Comparison of ENCODE assay signal across 1 cellular context in the genomic region with DNA sequence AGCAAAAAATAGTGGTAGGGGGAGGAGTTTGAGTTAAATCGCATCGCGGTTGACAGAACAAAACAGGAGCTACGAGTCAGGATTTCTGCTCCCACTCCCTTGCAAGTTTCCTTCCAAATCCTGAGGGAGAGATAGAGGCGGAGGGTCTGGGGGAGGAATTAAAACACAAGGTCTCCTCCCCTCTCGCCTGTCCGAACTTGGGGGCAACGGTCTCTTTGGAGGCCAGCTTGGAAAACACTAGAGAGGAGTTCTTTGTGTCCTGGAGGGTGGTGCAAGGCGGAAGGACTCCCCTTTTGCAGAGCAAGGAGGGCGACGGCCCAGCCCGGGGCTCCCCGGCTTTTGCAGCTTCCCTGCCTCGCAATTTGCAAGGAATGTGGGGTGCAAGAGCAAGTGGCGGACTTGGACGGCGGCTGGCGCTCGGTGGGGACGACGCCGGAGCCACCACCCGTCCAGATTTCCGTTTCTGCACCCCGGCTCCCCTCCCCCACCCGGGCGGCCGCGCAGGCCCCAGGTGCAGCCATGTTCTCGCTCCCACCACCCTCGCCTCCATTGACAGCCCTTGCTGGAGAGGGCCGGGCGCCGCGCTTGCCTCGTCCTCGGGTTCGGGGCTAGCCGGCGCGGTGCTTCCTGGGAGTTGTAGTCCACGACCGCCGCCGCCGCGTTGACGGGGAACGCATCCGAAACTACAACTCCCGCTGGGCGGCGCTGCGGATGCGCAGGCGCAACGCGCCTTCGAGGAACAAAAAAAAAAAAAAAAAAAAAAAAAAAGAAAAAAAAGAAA.
TF ChIP-seq lines count a peak whose summit lies in the region.

No MANE protein-coding gene starts in this region.

TF ChIP-seq in HepG2, 621 proteins besides CTCF, POLR2A, EP300 and RAD21 (continued from another document and continues in another):
- TF ChIP-seq GMEB1 (CRISPR knock-in tag; IDR thresholded peaks at IDR 0.05; ENCODE audit: borderline replicate concordance) = peak; percentile 67
- TF ChIP-seq ZSCAN31 (CRISPR knock-in tag; IDR thresholded peaks at IDR 0.05; ENCODE audit: low read depth) = peak; percentile 67
- no peak for TF ChIP-seq ARNTL (CRISPR knock-in tag; IDR thresholded peaks at IDR 0.05)
- peak; percentile 81 for TF ChIP-seq IRF2 (CRISPR knock-in tag; IDR thresholded peaks at IDR 0.05)
- no peak for TF ChIP-seq ZNF326 (CRISPR knock-in tag; IDR thresholded peaks at IDR 0.05; ENCODE audit: borderline replicate concordance)
- peak; percentile 21; the same call in 1 of the 2 replicates for TF ChIP-seq E2F1 (CRISPR knock-in tag; IDR thresholded peaks at IDR 0.05)
- no peak for TF ChIP-seq ZNF879 (CRISPR knock-in tag; IDR thresholded peaks at IDR 0.05)
- TF ChIP-seq ZNF20 (CRISPR knock-in tag; IDR thresholded peaks at IDR 0.05) = peak; percentile 66; the same call in 1 of the 2 replicates
- TF ChIP-seq ESRRA (CRISPR knock-in tag; IDR thresholded peaks at IDR 0.05; ENCODE audit: low read depth) = no peak
- 0 out of 2 replicates have a peak, but pooled peaks have one; percentile 43 for TF ChIP-seq ZBTB1 (CRISPR knock-in tag; IDR thresholded peaks at IDR 0.05; ENCODE audit: borderline replicate concordance)
- no peak for TF ChIP-seq TAF15 (IDR thresholded peaks at IDR 0.05; ENCODE audit: low read depth, low read length, poor library complexity, severe bottlenecking)
- no peak for TF ChIP-seq ZNF274 (CRISPR knock-in tag; IDR thresholded peaks at IDR 0.05)
- TF ChIP-seq SNAPC5 (CRISPR knock-in tag; IDR thresholded peaks at IDR 0.05; ENCODE audit: borderline replicate concordance) = no peak
- TF ChIP-seq ZNF331 (CRISPR knock-in tag; IDR thresholded peaks at IDR 0.05) = peak; percentile 56; the same call in 1 of the 2 replicates
- peak; percentile 83 for TF ChIP-seq KAT8 (CRISPR knock-in tag; IDR thresholded peaks at IDR 0.05)
- TF ChIP-seq ZNF354B (CRISPR knock-in tag; IDR thresholded peaks at IDR 0.05) = no peak
- TF ChIP-seq ATF3 (CRISPR knock-in tag; IDR thresholded peaks at IDR 0.05) = peak; percentile 30; the same call in 1 of the 2 replicates
- no peak for TF ChIP-seq ZNF564 (CRISPR knock-in tag; IDR thresholded peaks at IDR 0.05)
- TF ChIP-seq ZNF768 (CRISPR knock-in tag; IDR thresholded peaks at IDR 0.05) = peak; percentile 71; the same call in 1 of the 2 replicates
- TF ChIP-seq ARNT2 (CRISPR knock-in tag; IDR thresholded peaks at IDR 0.05; ENCODE audit: low read depth) = peak; percentile 29; the same call in 1 of the 2 replicates
- TF ChIP-seq MXD3 (CRISPR knock-in tag; IDR thresholded peaks at IDR 0.05) = peak; percentile 47
- TF ChIP-seq MLX (CRISPR knock-in tag; IDR thresholded peaks at IDR 0.05) = 0 out of 2 replicates have a peak, but pooled peaks have one; percentile 35
- TF ChIP-seq ASH2L (IDR thresholded peaks at IDR 0.05; ENCODE audit: insufficient read length, low read depth, low read length) = peak; percentile 45
- peak; percentile 72; the same call in 1 of the 2 replicates for TF ChIP-seq SMAD3 (CRISPR knock-in tag; IDR thresholded peaks at IDR 0.05)
- TF ChIP-seq SRSF9 (IDR thresholded peaks at IDR 0.05; ENCODE audit: borderline replicate concordance, insufficient read depth, low read depth, low read length, poor library complexity, severe bottlenecking) = no peak
- TF ChIP-seq PAWR (CRISPR knock-in tag; IDR thresholded peaks at IDR 0.05; ENCODE audit: borderline replicate concordance) = no peak
- TF ChIP-seq TP53 (CRISPR knock-in tag; conservative IDR thresholded peaks at IDR 0.05) = no peak
- TF ChIP-seq ZNF629 (CRISPR knock-in tag; conservative IDR thresholded peaks at IDR 0.05) = no peak
- TF ChIP-seq ZNF615 (CRISPR knock-in tag; IDR thresholded peaks at IDR 0.05; ENCODE audit: borderline replicate concordance) = no peak
- TF ChIP-seq FOXO4 (CRISPR knock-in tag; conservative IDR thresholded peaks at IDR 0.05) = no peak
- no peak for TF ChIP-seq ZNF569 (CRISPR knock-in tag; IDR thresholded peaks at IDR 0.05; ENCODE audit: borderline replicate concordance)
- peak; percentile 98 for TF ChIP-seq BRD4 (CRISPR knock-in tag; IDR thresholded peaks at IDR 0.05)
- TF ChIP-seq, protein P1, sequence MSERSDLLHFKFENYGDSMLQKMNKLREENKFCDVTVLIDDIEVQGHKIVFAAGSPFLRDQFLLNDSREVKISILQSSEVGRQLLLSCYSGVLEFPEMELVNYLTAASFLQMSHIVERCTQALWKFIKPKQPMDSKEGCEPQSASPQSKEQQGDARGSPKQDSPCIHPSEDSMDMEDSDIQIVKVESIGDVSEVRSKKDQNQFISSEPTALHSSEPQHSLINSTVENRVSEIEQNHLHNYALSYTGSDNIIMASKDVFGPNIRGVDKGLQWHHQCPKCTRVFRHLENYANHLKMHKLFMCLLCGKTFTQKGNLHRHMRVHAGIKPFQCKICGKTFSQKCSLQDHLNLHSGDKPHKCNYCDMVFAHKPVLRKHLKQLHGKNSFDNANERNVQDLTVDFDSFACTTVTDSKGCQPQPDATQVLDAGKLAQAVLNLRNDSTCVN (CRISPR knock-in tag; IDR thresholded peaks at IDR 0.05; ENCODE audit: borderline replicate concordance) = 0 out of 2 replicates have a peak, but pooled peaks have one; percentile 15
- no peak for TF ChIP-seq ZNF850 (CRISPR knock-in tag; conservative IDR thresholded peaks at IDR 0.05)
- TF ChIP-seq DMAP1 (CRISPR knock-in tag; IDR thresholded peaks at IDR 0.05) = peak; percentile 88
- no peak for TF ChIP-seq CHCHD3 (CRISPR knock-in tag; IDR thresholded peaks at IDR 0.05)
- no peak for TF ChIP-seq FOSL1 (CRISPR knock-in tag; IDR thresholded peaks at IDR 0.05; ENCODE audit: borderline replicate concordance)
- peak; percentile 58 for TF ChIP-seq NR2C2 (CRISPR knock-in tag; IDR thresholded peaks at IDR 0.05; ENCODE audit: borderline replicate concordance)
- TF ChIP-seq MYPOP (CRISPR knock-in tag; IDR thresholded peaks at IDR 0.05) = peak; percentile 52; the same call in 1 of the 2 replicates
- peak; percentile 80 for TF ChIP-seq GABPB1 (CRISPR knock-in tag; IDR thresholded peaks at IDR 0.05)
- no peak for TF ChIP-seq ZMYM4 (CRISPR knock-in tag; IDR thresholded peaks at IDR 0.05)
- TF ChIP-seq JUN (CRISPR knock-in tag; IDR thresholded peaks at IDR 0.05) = no peak
- TF ChIP-seq, protein P2, sequence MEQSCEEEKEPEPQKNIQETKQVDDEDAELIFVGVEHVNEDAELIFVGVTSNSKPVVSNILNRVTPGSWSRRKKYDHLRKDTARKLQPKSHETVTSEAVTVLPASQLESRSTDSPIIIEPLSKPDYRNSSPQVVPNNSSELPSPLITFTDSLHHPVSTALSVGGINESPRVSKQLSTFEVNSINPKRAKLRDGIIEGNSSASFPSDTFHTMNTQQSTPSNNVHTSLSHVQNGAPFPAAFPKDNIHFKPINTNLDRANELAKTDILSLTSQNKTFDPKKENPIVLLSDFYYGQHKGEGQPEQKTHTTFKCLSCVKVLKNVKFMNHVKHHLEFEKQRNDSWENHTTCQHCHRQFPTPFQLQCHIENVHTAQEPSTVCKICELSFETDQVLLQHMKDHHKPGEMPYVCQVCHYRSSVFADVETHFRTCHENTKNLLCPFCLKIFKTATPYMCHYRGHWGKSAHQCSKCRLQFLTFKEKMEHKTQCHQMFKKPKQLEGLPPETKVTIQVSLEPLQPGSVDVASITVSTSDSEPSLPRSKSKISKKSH (CRISPR knock-in tag; IDR thresholded peaks at IDR 0.05; ENCODE audit: borderline replicate concordance) = peak; percentile 19; the same call in 1 of the 2 replicates
- TF ChIP-seq KAT2B (IDR thresholded peaks at IDR 0.05; ENCODE audit: borderline replicate concordance, low read depth, low read length) = no peak
- TF ChIP-seq GATA4 (IDR thresholded peaks at IDR 0.05; ENCODE audit: borderline replicate concordance, low read depth) = no peak
- 0 out of 2 replicates have a peak, but pooled peaks have one; percentile 30 for TF ChIP-seq MYNN (CRISPR knock-in tag; IDR thresholded peaks at IDR 0.05; ENCODE audit: low read depth)
- TF ChIP-seq, protein P3, sequence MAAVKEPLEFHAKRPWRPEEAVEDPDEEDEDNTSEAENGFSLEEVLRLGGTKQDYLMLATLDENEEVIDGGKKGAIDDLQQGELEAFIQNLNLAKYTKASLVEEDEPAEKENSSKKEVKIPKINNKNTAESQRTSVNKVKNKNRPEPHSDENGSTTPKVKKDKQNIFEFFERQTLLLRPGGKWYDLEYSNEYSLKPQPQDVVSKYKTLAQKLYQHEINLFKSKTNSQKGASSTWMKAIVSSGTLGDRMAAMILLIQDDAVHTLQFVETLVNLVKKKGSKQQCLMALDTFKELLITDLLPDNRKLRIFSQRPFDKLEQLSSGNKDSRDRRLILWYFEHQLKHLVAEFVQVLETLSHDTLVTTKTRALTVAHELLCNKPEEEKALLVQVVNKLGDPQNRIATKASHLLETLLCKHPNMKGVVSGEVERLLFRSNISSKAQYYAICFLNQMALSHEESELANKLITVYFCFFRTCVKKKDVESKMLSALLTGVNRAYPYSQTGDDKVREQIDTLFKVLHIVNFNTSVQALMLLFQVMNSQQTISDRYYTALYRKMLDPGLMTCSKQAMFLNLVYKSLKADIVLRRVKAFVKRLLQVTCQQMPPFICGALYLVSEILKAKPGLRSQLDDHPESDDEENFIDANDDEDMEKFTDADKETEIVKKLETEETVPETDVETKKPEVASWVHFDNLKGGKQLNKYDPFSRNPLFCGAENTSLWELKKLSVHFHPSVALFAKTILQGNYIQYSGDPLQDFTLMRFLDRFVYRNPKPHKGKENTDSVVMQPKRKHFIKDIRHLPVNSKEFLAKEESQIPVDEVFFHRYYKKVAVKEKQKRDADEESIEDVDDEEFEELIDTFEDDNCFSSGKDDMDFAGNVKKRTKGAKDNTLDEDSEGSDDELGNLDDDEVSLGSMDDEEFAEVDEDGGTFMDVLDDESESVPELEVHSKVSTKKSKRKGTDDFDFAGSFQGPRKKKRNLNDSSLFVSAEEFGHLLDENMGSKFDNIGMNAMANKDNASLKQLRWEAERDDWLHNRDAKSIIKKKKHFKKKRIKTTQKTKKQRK (IDR thresholded peaks at IDR 0.05; ENCODE audit: low read length) = no peak
- TF ChIP-seq, protein P4, sequence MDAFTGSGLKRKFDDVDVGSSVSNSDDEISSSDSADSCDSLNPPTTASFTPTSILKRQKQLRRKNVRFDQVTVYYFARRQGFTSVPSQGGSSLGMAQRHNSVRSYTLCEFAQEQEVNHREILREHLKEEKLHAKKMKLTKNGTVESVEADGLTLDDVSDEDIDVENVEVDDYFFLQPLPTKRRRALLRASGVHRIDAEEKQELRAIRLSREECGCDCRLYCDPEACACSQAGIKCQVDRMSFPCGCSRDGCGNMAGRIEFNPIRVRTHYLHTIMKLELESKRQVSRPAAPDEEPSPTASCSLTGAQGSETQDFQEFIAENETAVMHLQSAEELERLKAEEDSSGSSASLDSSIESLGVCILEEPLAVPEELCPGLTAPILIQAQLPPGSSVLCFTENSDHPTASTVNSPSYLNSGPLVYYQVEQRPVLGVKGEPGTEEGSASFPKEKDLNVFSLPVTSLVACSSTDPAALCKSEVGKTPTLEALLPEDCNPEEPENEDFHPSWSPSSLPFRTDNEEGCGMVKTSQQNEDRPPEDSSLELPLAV (CRISPR knock-in tag; conservative IDR thresholded peaks at IDR 0.05; ENCODE audit: low read depth) = no peak
- no peak for TF ChIP-seq PLRG1 (conservative IDR thresholded peaks at IDR 0.05)
